ENCODE assay signal across 8 cellular contexts in the genomic region with DNA sequence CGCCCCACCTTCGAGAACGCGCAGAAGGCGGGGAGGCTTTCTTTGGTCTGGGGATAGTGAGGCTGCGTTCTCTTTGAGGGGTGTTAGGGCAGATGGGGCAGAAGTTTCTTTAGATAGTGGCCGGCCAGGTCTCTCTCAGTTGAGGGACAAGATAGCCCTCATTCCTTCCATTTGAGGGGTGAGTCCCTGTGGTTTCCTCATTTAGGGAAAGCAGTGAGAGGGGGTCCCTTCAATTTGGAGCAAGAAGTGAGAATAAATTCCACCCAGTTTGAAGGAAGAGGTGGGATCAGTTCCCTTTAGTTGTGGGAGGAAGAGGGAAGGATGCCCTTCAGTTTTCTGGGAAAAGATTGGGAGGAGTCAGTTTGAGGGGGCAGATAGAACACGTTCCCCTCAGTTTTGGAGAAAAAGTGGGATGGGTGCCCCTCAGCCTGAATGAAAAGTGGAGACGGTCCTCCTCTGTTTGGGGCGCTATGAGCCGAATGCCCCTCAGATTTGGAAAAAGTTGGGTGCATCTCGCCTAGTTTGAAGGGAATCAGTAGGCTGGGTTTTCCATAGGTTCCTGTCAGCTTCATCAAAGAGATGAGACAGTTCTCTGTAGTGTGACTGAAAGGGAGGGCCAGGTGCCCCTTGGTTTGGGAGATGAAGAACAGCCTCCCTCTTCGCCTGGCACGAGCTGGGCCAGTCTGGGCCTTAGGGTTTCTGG. TPM values are rescaled to one million over a fixed set of nuclear protein-coding genes. Genes with fewer than 3 reads are reported as not detected.
A peak's percentile ranks its signal among the peaks of the same experiment; 100 is the strongest.
DNase-seq lines count a peak whose midpoint lies in the region; ATAC-seq and TF ChIP-seq lines count a peak whose summit lies in the region.

No MANE protein-coding gene starts in this region.

- H3K27ac Mint-ChIP-seq in brain = peak overlapping the region; percentile 73 to 93 (median 77)

- no peaks in the 10 kb centered on the region for H3K36me3 Mint-ChIP-seq in brain

- TF ChIP-seq CTCF in HL-60 (IDR thresholded peaks at IDR 0.05; ENCODE audit: insufficient read depth, low read length) (no peak), brain (conservative IDR thresholded peaks at IDR 0.05) (no peak), foreskin keratinocyte (conservative IDR thresholded peaks at IDR 0.05) (no peak)

- peaks cover 62% of the 10 kb centered on the region for H3K4me1 ChIP-seq in mononuclear cell (ENCODE audit: insufficient read depth, low read length)
- H3K4me1 ChIP-seq in foreskin keratinocyte = peaks cover 27% of the 10 kb centered on the region

- peak overlapping the region; percentile 85 to 96 (median 88) for H3K4me3 Mint-ChIP-seq in brain

- in situ Hi-C loops in ACHN (cut with HindIII; ENCODE audit: low pct_ligation_motif_present, low pct_unique_long_range_greater_than_20kb, low sequenced_read_pairs) = no loop called here

- peaks cover 35% of the 10 kb centered on the region for H3K4me1 Mint-ChIP-seq in brain

- H3K27ac ChIP-seq in HL-60 (replicated peaks) (no peak overlapping the region), foreskin keratinocyte (no peak overlapping the region)

- peaks cover 21% of the 10 kb centered on the region for H3K27me3 ChIP-seq in HL-60 (ENCODE audit: insufficient read depth, poor library complexity, severe bottlenecking)
- H3K27me3 ChIP-seq in mononuclear cell (ENCODE audit: insufficient read depth, low read length) = peaks cover 21% of the 10 kb centered on the region
- H3K27me3 ChIP-seq in foreskin keratinocyte = no peaks in the 10 kb centered on the region

- no peaks in the 10 kb centered on the region for H3K9me3 ChIP-seq in mononuclear cell (ENCODE audit: low read depth, low read length)

- H3K4me3 ChIP-seq in HL-60 (replicated peaks; ENCODE audit: insufficient read depth, low read length) (peak overlapping the region; percentile 73), mononuclear cell (ENCODE audit: low read length) (peak overlapping the region; percentile 68)

- DNase-seq in ACHN = peak; percentile 33
- no peak for DNase-seq in HL-60 (ENCODE audit: low read depth in 1 of 2, low spot score in 1 of 2)
- no peak for DNase-seq in NCI-H146 treated with DMSO at 0.1 percent for 48 hours (lab: John Stamatoyannopoulos, UW; ENCODE audit: unreplicated experiment)
- DNase-seq in kidney tubule cell (ENCODE audit: low spot score) = no peak
- DNase-seq in foreskin keratinocyte = no peak

- ATAC-seq in foreskin keratinocyte (no peak), HG03439 (IDR thresholded peaks at IDR 0.05; ENCODE audit: unreplicated experiment) (no peak)

- H3K27me3 Mint-ChIP-seq in brain = peaks cover 21% of the 10 kb centered on the region

- no peaks in the 10 kb centered on the region for H3K9me3 Mint-ChIP-seq in brain

RNA-seq across cellular contexts. Expression of a gene that starts 0.6 kb away (rescaled TPM):
- polyA plus RNA-seq in brain (ENCODE audit: insufficient read depth, low read depth, low replicate concordance) = 5.4 TPM
- 16.5 TPM for total RNA-seq in mononuclear cell
- 51.2 and 57.2 TPM in 2 replicates for total RNA-seq in foreskin keratinocyte
- polyA plus RNA-seq in foreskin keratinocyte = 47.0 and 50.8 TPM in 2 replicates

RNA-seq across cellular contexts. Expression of a gene that starts 0.9 kb away (rescaled TPM):
- 0.90 TPM for polyA plus RNA-seq in brain (ENCODE audit: insufficient read depth, low read depth, low replicate concordance)
- 0.63 TPM for total RNA-seq in mononuclear cell
- 1.6 and 2.1 TPM in 2 replicates for total RNA-seq in foreskin keratinocyte
- polyA plus RNA-seq in foreskin keratinocyte = 1.8 and 2.2 TPM in 2 replicates

RNA-seq across cellular contexts. Expression of a gene that starts 20.9 kb away (rescaled TPM):
- polyA plus RNA-seq in brain (ENCODE audit: insufficient read depth, low read depth, low replicate concordance) (80.3 TPM), foreskin keratinocyte (80.0 and 90.7 TPM in 2 replicates)
- total RNA-seq in mononuclear cell (17.3 TPM), foreskin keratinocyte (41.4 and 48.3 TPM in 2 replicates)

RNA-seq across cellular contexts. Expression of a gene that starts 31.5 kb away (rescaled TPM):
- 11.1 TPM for polyA plus RNA-seq in brain (ENCODE audit: insufficient read depth, low read depth, low replicate concordance)
- 4.0 TPM for total RNA-seq in mononuclear cell
- 8.9 and 14.1 TPM in 2 replicates for total RNA-seq in foreskin keratinocyte
- polyA plus RNA-seq in foreskin keratinocyte = 6.0 and 8.9 TPM in 2 replicates

RNA-seq across cellular contexts. Expression of a gene that starts 48.9 kb away (rescaled TPM):
- polyA plus RNA-seq in brain (ENCODE audit: insufficient read depth, low read depth, low replicate concordance) (6.5 TPM), foreskin keratinocyte (38.6 and 46.7 TPM in 2 replicates)
- total RNA-seq in mononuclear cell (0.31 TPM), foreskin keratinocyte (35.7 and 41.2 TPM in 2 replicates)
